In genomic region chr10:37854606-37855005, GRCh38 we compare ENCODE assay signal across 23 cellular contexts. TPM values are rescaled to one million over a fixed set of nuclear protein-coding genes. Genes with fewer than 3 reads are reported as not detected.
DNase-seq lines count a peak whose midpoint lies in the region; ATAC-seq, FAIRE-seq and TF ChIP-seq lines count a peak whose summit lies in the region.
"Had no signal": no experiment of that assay in that cellular context is flagged by ENCODE, and none has a peak within 500 bp of the region (broad histone marks: within the 10 kb centered on the region; RNA-seq: fewer than 3 reads in every experiment).

No MANE protein-coding gene starts in this region.

- ATAC-seq in HepG2 (no peak), right lobe of liver (no peak), GM18517 (IDR thresholded peaks at IDR 0.05; ENCODE audit: unreplicated experiment) (no peak)
- ATAC-seq: gastroesophageal sphincter; naive thymus-derived CD4-positive, alpha-beta T cell; pancreas had no signal

- H3K9ac ChIP-seq in HepG2 (ENCODE audit: insufficient read depth, low read depth, low read length) = no peak overlapping the region
- no peak overlapping the region for H3K9ac ChIP-seq in SU-DHL-6 (ENCODE audit: low read length)

- no peak for TF ChIP-seq POLR2A in HepG2 (IDR thresholded peaks at IDR 0.05; ENCODE audit: insufficient read depth in 1 of 2, low read depth in 2 of 2, low read length in 2 of 2)
- no peak for TF ChIP-seq POLR2A in right lobe of liver (IDR thresholded peaks at IDR 0.05)
- TF ChIP-seq POLR2A in suprapubic skin (IDR thresholded peaks at IDR 0.05) = no peak

- CTCF ChIA-PET in HepG2 (lab: Yijun Ruan, JAX; ENCODE audit: low intra/inter-chr PET ratio, low total read pairs) = no interaction called here
- CTCF ChIA-PET in HEK293T (lab: Yijun Ruan, JAX) = interaction anchor here (0.6 kb wide), 1 partner anchor 25 kb away, joined by 3 read pairs; no protein-coding TSS in a partner anchor

- POLR2A ChIA-PET in HepG2 (lab: Yijun Ruan, JAX) = no interaction called here
- POLR2A ChIA-PET in HEK293T (lab: Yijun Ruan, JAX) = no interaction called here

- H3K4me1 ChIP-seq in HepG2 (ENCODE audit: insufficient read depth, low read length) (peaks cover 43% of the 10 kb centered on the region), right lobe of liver (peaks cover 0 to 15% (median 2%) of the 10 kb centered on the region in 4 donors), suprapubic skin (peaks cover 28% of the 10 kb centered on the region)

- TF ChIP-seq CTCF in HepG2 (CRISPR knock-in tag; IDR thresholded peaks at IDR 0.05) (no peak), right lobe of liver (IDR thresholded peaks at IDR 0.05) (no peak), SU-DHL-6 (IDR thresholded peaks at IDR 0.05; ENCODE audit: insufficient read depth, low read length, poor library complexity, severe bottlenecking) (no peak), foreskin fibroblast (IDR thresholded peaks at IDR 0.05; ENCODE audit: low read depth, low read length) (no peak), suprapubic skin (IDR thresholded peaks at IDR 0.05) (no peak)

- H3K27me3 ChIP-seq in HepG2 (ENCODE audit: control insufficient read depth in 1 of 2, insufficient read depth in 2 of 2, low read length in 2 of 2) = no peaks in the 10 kb centered on the region; a peak in 2 of 5 replicates
- H3K27me3 ChIP-seq in right lobe of liver = no peaks in the 10 kb centered on the region
- H3K27me3 ChIP-seq in SU-DHL-6 (ENCODE audit: low read length) = no peaks in the 10 kb centered on the region
- no peaks in the 10 kb centered on the region for H3K27me3 ChIP-seq in suprapubic skin
- H3K27me3 ChIP-seq: gastroesophageal sphincter, pancreas had no signal

- no peaks in the 10 kb centered on the region for H3K9me2 ChIP-seq in SU-DHL-6 (replicated peaks; ENCODE audit: insufficient read depth, low read length)

- TF ChIP-seq EP300 in HepG2 (IDR thresholded peaks at IDR 0.05; ENCODE audit: low read depth in 2 of 2, low read length in 2 of 2) = no peak
- no peak for TF ChIP-seq EP300 in HepG2 (CRISPR knock-in tag; IDR thresholded peaks at IDR 0.05; ENCODE audit: borderline replicate concordance)
- TF ChIP-seq EP300 in suprapubic skin (IDR thresholded peaks at IDR 0.05) = no peak

- H3K4me3 ChIP-seq in HepG2 (replicated peaks in 1 of 3; ENCODE audit: insufficient read depth in 1 of 3, low read depth in 2 of 3, low read length in 3 of 3) = peak overlapping the region in 2 of 3 experiments; percentile 71 to 91; a peak in 2 of 6 replicates
- H3K4me3 ChIP-seq in right lobe of liver = no peak overlapping the region
- no peak overlapping the region for H3K4me3 ChIP-seq in SU-DHL-6 (ENCODE audit: insufficient read depth, low read length, poor library complexity, severe bottlenecking)
- H3K4me3 ChIP-seq in foreskin fibroblast (ENCODE audit: low read depth in 1 of 2, low read length in 2 of 2) = peak overlapping the region in 1 of 2 donors; percentile 74
- no peak overlapping the region for H3K4me3 ChIP-seq in suprapubic skin
- H3K4me3 ChIP-seq: pancreas had no signal

- H3K36me3 ChIP-seq in HepG2 (replicated peaks in 1 of 2; ENCODE audit: control insufficient read depth in 1 of 2, insufficient read depth in 2 of 2, low read length in 2 of 2) (peaks cover 2 to 15% of the 10 kb centered on the region in 2 experiments; a peak in 4 of 5 replicates), right lobe of liver (no peaks in the 10 kb centered on the region), SU-DHL-6 (ENCODE audit: low read length) (no peaks in the 10 kb centered on the region), suprapubic skin (no peaks in the 10 kb centered on the region)
- H3K36me3 ChIP-seq: pancreas had no signal

- H3K79me2 ChIP-seq in HepG2 (ENCODE audit: insufficient read depth, low read length) (peaks cover 59% of the 10 kb centered on the region), SU-DHL-6 (ENCODE audit: insufficient read depth, low read length) (peaks cover 27% of the 10 kb centered on the region; the same call in 1 of the 2 replicates)

- DNase-seq in HepG2 (ENCODE audit: low spot score) (no peak), right lobe of liver (no peak), foreskin fibroblast (peak; percentile 16 to 60), suprapubic skin (ENCODE audit: low spot score in 2 of 2) (no peak), NCI-H1436 treated with DMSO at 0.1 percent for 48 hours (lab: John Stamatoyannopoulos, UW) (no peak), HEK293T (ENCODE audit: extremely low spot score) (no peak)
- DNase-seq: activated naive CD4-positive, alpha-beta T cell treated with anti-CD3 and anti-CD28 coated beads for 36 hours; CD8-positive, alpha-beta memory T cell; KBM-7; kidney glomerular epithelial cell; mammary epithelial cell; naive thymus-derived CD4-positive, alpha-beta T cell; NCI-H1092; NCI-H2081; NCI-H510A; pancreas; SHP77 treated with DMSO at 0.1 percent for 48 hours; T-helper 2 cell had no signal

- no peak for TF ChIP-seq RAD21 in HepG2 (CRISPR knock-in tag; IDR thresholded peaks at IDR 0.05)

- no TSS peak for BruUV-seq in HepG2 (replicated peaks; lab: Mats Ljungman, UMichigan)

- no peak for FAIRE-seq in HepG2 (lab: Jason Lieb, UNC)
- FAIRE-seq: colon, pancreas had no signal

- no peaks in the 10 kb centered on the region for H3F3A ChIP-seq in SU-DHL-6 (ENCODE audit: insufficient read depth)

- intact Hi-C loops in HepG2 (cut with micrococcal nuclease; ENCODE audit: unreplicated experiment) = loop anchor here (5.0 to 10.0 kb wide), 3 partner anchors 42 to 160 kb away; partner anchors contain the start of genes ZNF25 and ZNF33A
- intact Hi-C loops in right lobe of liver (cut with DNase I) = no loop called here

- H3K4me2 ChIP-seq in HepG2 (ENCODE audit: low read depth, low read length) (peak overlapping the region; percentile 97), SU-DHL-6 (ENCODE audit: low read depth, low read length, poor library complexity, severe bottlenecking) (peak overlapping the region; percentile 78)

- no peaks in the 10 kb centered on the region for H3K9me3 ChIP-seq in HepG2 (ENCODE audit: low read length)
- H3K9me3 ChIP-seq in right lobe of liver = no peaks in the 10 kb centered on the region
- H3K9me3 ChIP-seq in SU-DHL-6 (ENCODE audit: insufficient read depth, low read length) = no peaks in the 10 kb centered on the region
- H3K9me3 ChIP-seq in suprapubic skin = no peaks in the 10 kb centered on the region
- H3K9me3 ChIP-seq: gastroesophageal sphincter, pancreas had no signal

- in situ Hi-C loops in HepG2 (cut with HindIII; ENCODE audit: extremely low pct_ligation_motif_present, low pct_unique_long_range_greater_than_20kb) = no loop called here

- H4K20me1 ChIP-seq in HepG2 (ENCODE audit: insufficient read depth, low read length) (no peaks in the 10 kb centered on the region), SU-DHL-6 (ENCODE audit: low read depth, low read length) (no peaks in the 10 kb centered on the region)

- H2AFZ ChIP-seq in HepG2 (ENCODE audit: low read length) (no peak overlapping the region), SU-DHL-6 (ENCODE audit: low read depth, low read length, severe bottlenecking) (no peak overlapping the region)

- H3K27ac ChIP-seq in HepG2 (ENCODE audit: extremely low read length, insufficient read depth, low read length) (no peak overlapping the region), right lobe of liver (no peak overlapping the region), SU-DHL-6 (ENCODE audit: low read depth, low read length) (no peak overlapping the region), suprapubic skin (no peak overlapping the region)
- H3K27ac ChIP-seq: pancreas, VCaP had no signal

TF ChIP-seq in HEK293T, 16 proteins besides CTCF, POLR2A, EP300 and RAD21:
- TF ChIP-seq L3MBTL2 (conservative IDR thresholded peaks at IDR 0.05) (no peak), FOXK2 (IDR thresholded peaks at IDR 0.05) (no peak), FOXM1 (IDR thresholded peaks at IDR 0.05; ENCODE audit: borderline replicate concordance) (no peak), ELF4 (IDR thresholded peaks at IDR 0.05) (no peak), ARNT (IDR thresholded peaks at IDR 0.05) (no peak), BHLHE40 (IDR thresholded peaks at IDR 0.05; ENCODE audit: borderline replicate concordance) (no peak), TARDBP (IDR thresholded peaks at IDR 0.05) (no peak), LEF1 (IDR thresholded peaks at IDR 0.05; ENCODE audit: borderline replicate concordance) (no peak), HDGF (IDR thresholded peaks at IDR 0.05; ENCODE audit: borderline replicate concordance) (no peak), SUZ12 (IDR thresholded peaks at IDR 0.05) (no peak)

RNA-seq across cellular contexts. Expression of gene ZNF248, which starts 2.8 kb away (rescaled TPM):
- 12.5 and 12.8 TPM in 2 replicates for total RNA-seq in HepG2 (2016; rRNA removed; fragmentation: Illumina TruSeq; extraction: Trizol)
- total RNA-seq in HepG2 (2016; cell fraction: cytosol; rRNA removed; fragmentation: Illumina TruSeq; extraction: Trizol; ENCODE audit: low read depth) = 17.5 and 18.6 TPM in 2 replicates
- total RNA-seq in HepG2 (2016; cell fraction: insoluble cytoplasmic fraction; rRNA removed; fragmentation: Illumina TruSeq; extraction: Trizol) = 13.4 and 14.1 TPM in 2 replicates
- total RNA-seq in HepG2 (2016; cell fraction: membrane; rRNA removed; fragmentation: Illumina TruSeq; extraction: Trizol) = 11.2 and 11.4 TPM in 2 replicates
- 31.5 and 33.7 TPM in 2 replicates for total RNA-seq in HepG2 (2016; cell fraction: nucleus; rRNA removed; fragmentation: Illumina TruSeq; extraction: Trizol)
- polyA plus RNA-seq in HepG2 (2011; rRNA removed) = 11.9 and 13.3 TPM in 2 replicates
- 4.5 and 5.3 TPM in 2 replicates for polyA plus RNA-seq in HepG2 (2011; cell fraction: cytosol; rRNA removed)
- polyA plus RNA-seq in HepG2 (2011; cell fraction: nucleus; rRNA removed) = 36.5 and 39.1 TPM in 2 replicates
- polyA plus RNA-seq in HepG2 (2012) = 9.8 and 11.1 TPM in 2 replicates
- polyA plus RNA-seq in HepG2 (2016; cell fraction: cytosol; fragmentation: Illumina TruSeq; extraction: Trizol; ENCODE audit: low read depth) = 1.2 and 2.5 TPM in 2 replicates
- 9.6 and 10.4 TPM in 2 replicates for polyA plus RNA-seq in HepG2 (2016; cell fraction: insoluble cytoplasmic fraction; fragmentation: Illumina TruSeq; extraction: Trizol; ENCODE audit: low read depth)
- 4.5 and 5.0 TPM in 2 replicates for polyA plus RNA-seq in HepG2 (2016; cell fraction: membrane; fragmentation: Illumina TruSeq; extraction: Trizol; ENCODE audit: low read depth)
- 26.8 and 29.6 TPM in 2 replicates for polyA plus RNA-seq in HepG2 (2016; cell fraction: nucleus; fragmentation: Illumina TruSeq; extraction: Trizol; ENCODE audit: insufficient read depth, low read depth)
- polyA minus RNA-seq in HepG2 (2011; rRNA and poly(A)+ RNA removed; ENCODE audit: low replicate concordance) = 3.4 and 15.8 TPM in 2 replicates
- polyA minus RNA-seq in HepG2 (2011; cell fraction: cytosol; rRNA and poly(A)+ RNA removed) = 6.0 TPM in 2 replicates
- polyA minus RNA-seq in HepG2 (2011; cell fraction: nucleus; rRNA and poly(A)+ RNA removed) = 77.4 and 79.8 TPM in 2 replicates
- total RNA-seq in right lobe of liver = 1 to 10 TPM; 3.3 to 5.5 (median 4.1) TPM
- total RNA-seq in suprapubic skin = 10 to 100 TPM in 2 of 4 donors, 1 to 10 TPM in 2; 5.4 to 23.5 (median 13.1) TPM

Comparison
In these comparisons a context has a peak if more than half of its experiments do, and no peak if none do; other contexts are left out.
1. H3K4me3 ChIP-seq: peak in HepG2 (2 of 3); none in right lobe of liver (0 of 3), SU-DHL-6 (single experiment) and suprapubic skin (single experiment).
2. DNase-seq: peak in foreskin fibroblast (2 of 2); none in HepG2 (single experiment), right lobe of liver (0 of 3), suprapubic skin (0 of 2), NCI-H1436 treated with DMSO at 0.1 percent for 48 hours (single experiment) and HEK293T (single experiment).